ENCODE assay signal across 6 cellular contexts in the genomic region with DNA sequence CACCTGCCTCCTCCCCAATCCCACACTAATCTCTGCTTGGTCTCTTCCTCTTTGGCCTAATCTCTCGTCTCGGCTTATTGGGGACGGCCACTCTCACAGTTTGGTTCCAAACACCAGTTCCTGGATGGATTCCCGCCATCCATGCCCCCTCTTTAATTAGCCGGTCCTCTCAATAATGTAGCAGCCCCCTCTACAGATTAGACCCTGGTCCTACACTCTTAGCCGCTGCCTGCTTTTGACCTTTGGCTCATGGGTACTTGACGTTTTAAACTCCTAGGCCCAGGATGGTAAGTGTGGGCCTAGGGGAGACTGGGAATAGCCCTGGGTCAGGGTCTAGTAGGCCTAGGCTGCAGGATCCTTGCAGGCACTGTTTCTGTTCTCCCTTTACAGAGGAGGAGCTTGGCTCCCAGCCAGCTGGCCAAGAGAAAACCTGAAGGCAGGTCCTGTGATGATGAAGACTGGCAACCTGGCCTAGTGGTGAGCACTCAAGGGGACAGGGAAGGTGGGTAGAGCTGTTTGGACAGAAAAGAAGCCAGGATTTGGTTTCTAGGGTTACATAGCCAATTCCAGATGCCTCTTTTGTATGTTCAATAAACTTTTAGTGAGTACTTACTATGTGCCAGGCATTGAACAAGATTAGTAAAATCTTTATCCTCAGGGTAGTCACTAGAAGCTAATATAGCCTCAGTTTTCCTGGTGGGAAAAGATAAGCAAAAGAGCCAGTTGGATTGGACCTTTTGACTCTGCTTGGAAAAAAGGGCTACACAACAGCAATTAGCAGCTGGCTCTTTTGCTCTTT. TPM values are rescaled to one million over a fixed set of nuclear protein-coding genes. Genes with fewer than 3 reads are reported as not detected.
DNase-seq lines count a peak whose midpoint lies in the region; ATAC-seq and TF ChIP-seq lines count a peak whose summit lies in the region.

No MANE protein-coding gene starts in this region.

- H3K4me1 ChIP-seq in DOHH2 (ENCODE audit: control insufficient read depth, low read length), result peaks cover 32% of the 10 kb centered on the region
- peaks cover 1 to 16% (median 9%) of the 10 kb centered on the region in 4 donors for H3K4me1 ChIP-seq in liver (ENCODE audit: control insufficient read depth in 4 of 4, insufficient read depth in 4 of 4, low read length in 3 of 4)

- no peaks in the 10 kb centered on the region for H3K9me3 Mint-ChIP-seq in activated CD8-positive, alpha-beta T cell treated with anti-CD3 and anti-CD28 coated beads, Interleukin-2, amount 10 ng/mL, durations not matched to agents 7 days and 5 days (ENCODE audit: insufficient read depth)

- H3K4me3 ChIP-seq in DOHH2 (ENCODE audit: low read length) (peak overlapping the region; percentile 78), liver (ENCODE audit: low read depth in 1 of 3, low read length in 3 of 3) (peak overlapping the region; percentile 52 to 87 (median 80))

- H3K4me2 ChIP-seq in DOHH2 (ENCODE audit: low read length), result peak overlapping the region; percentile 75

- H3K27ac Mint-ChIP-seq in activated CD8-positive, alpha-beta T cell treated with anti-CD3 and anti-CD28 coated beads, Interleukin-2, amount 10 ng/mL, durations not matched to agents 7 days and 5 days, result peak overlapping the region; percentile 94

- peak; percentile 72 for DNase-seq in M059J (ENCODE audit: low read depth)
- DNase-seq in activated CD8-positive, alpha-beta T cell treated with anti-CD3 and anti-CD28 coated beads, Interleukin-2, amount 10 ng/mL, durations not matched to agents 7 days and 5 days, result peak; percentile 46
- DNase-seq in AG08396 (ENCODE audit: low spot score), result no peak

- peaks cover 46% of the 10 kb centered on the region for H3K36me3 Mint-ChIP-seq in activated CD8-positive, alpha-beta T cell treated with anti-CD3 and anti-CD28 coated beads, Interleukin-2, amount 10 ng/mL, durations not matched to agents 7 days and 5 days (ENCODE audit: low read depth)

- H3K9me3 ChIP-seq in DOHH2 (ENCODE audit: control insufficient read depth, insufficient read depth, low read length) (no peaks in the 10 kb centered on the region), liver (ENCODE audit: control insufficient read depth in 4 of 4, low read length in 3 of 4) (no peaks in the 10 kb centered on the region)

- peaks cover 57% of the 10 kb centered on the region for H3K79me2 ChIP-seq in DOHH2 (ENCODE audit: control insufficient read depth, low read length)

- no peaks in the 10 kb centered on the region; the same call in 1 of the 2 replicates for H3F3A ChIP-seq in DOHH2 (ENCODE audit: control insufficient read depth, insufficient read depth)

- H3K36me3 ChIP-seq in DOHH2 (ENCODE audit: control insufficient read depth, low read length), result peaks cover 57% of the 10 kb centered on the region
- H3K36me3 ChIP-seq in liver (ENCODE audit: control insufficient read depth in 4 of 4, insufficient read depth in 3 of 4, low read depth in 1 of 4, low read length in 3 of 4), result no peaks in the 10 kb centered on the region

- H3K9me2 ChIP-seq in DOHH2 (replicated peaks; ENCODE audit: control insufficient read depth, low read length), result no peaks in the 10 kb centered on the region

- POLR2A ChIA-PET in activated CD8-positive, alpha-beta T cell treated with anti-CD3 and anti-CD28 coated beads, Interleukin-2, amount 10 ng/mL, durations not matched to agents 7 days and 5 days (lab: Charles Lee), result interaction anchor here (0.5 to 3.1 kb wide), 7 partner anchors 10 to 99 kb away, joined by 3 to 10 read pairs (median 4); a partner anchor contains a TSS

- H3K27me3 Mint-ChIP-seq in activated CD8-positive, alpha-beta T cell treated with anti-CD3 and anti-CD28 coated beads, Interleukin-2, amount 10 ng/mL, durations not matched to agents 7 days and 5 days (ENCODE audit: low read depth), result no peaks in the 10 kb centered on the region

- no peaks in the 10 kb centered on the region for H3K27me3 ChIP-seq in DOHH2 (ENCODE audit: control insufficient read depth, low read length)
- H3K27me3 ChIP-seq in liver (ENCODE audit: control insufficient read depth in 4 of 4, insufficient read depth in 4 of 4, low read length in 3 of 4), result no peaks in the 10 kb centered on the region

- H3K27ac ChIP-seq in DOHH2 (ENCODE audit: low read depth, low read length), result peak overlapping the region; percentile 70
- H3K27ac ChIP-seq in liver (ENCODE audit: low read depth in 1 of 2, low read length in 2 of 2), result no peak overlapping the region

- H3K9ac ChIP-seq in liver (ENCODE audit: low read depth in 1 of 2, low read length in 2 of 2), result no peak overlapping the region

- TF ChIP-seq CTCF in DOHH2 (IDR thresholded peaks at IDR 0.05; ENCODE audit: low read depth, low read length, poor library complexity, severe bottlenecking) (peak; percentile 72), liver (IDR thresholded peaks at IDR 0.05; ENCODE audit: low read depth, low read length, missing input control) (no peak)

- WGBS in liver, result 21% methylated on average over 7 of the region's 7 CpGs

- H3K4me3 Mint-ChIP-seq in activated CD8-positive, alpha-beta T cell treated with anti-CD3 and anti-CD28 coated beads, Interleukin-2, amount 10 ng/mL, durations not matched to agents 7 days and 5 days, result peak overlapping the region; percentile 93

- H3K4me1 Mint-ChIP-seq in activated CD8-positive, alpha-beta T cell treated with anti-CD3 and anti-CD28 coated beads, Interleukin-2, amount 10 ng/mL, durations not matched to agents 7 days and 5 days (ENCODE audit: low read depth), result peaks cover 45% of the 10 kb centered on the region

- H4K20me1 ChIP-seq in DOHH2 (ENCODE audit: control insufficient read depth, insufficient read depth, low read depth, low read length), result 0 out of 2 replicates have a peak, but pooled peaks cover 13% of the 10 kb centered on the region

- CTCF ChIA-PET in activated CD8-positive, alpha-beta T cell treated with anti-CD3 and anti-CD28 coated beads, Interleukin-2, amount 10 ng/mL, durations not matched to agents 7 days and 5 days (lab: Charles Lee), result interaction anchor here (0.9 to 1.7 kb wide), 2 partner anchors 14 to 23 kb away, joined by 3 read pairs; no protein-coding TSS in a partner anchor

- no peak for TF ChIP-seq RAD21 in liver (IDR thresholded peaks at IDR 0.05)

- ATAC-seq in activated CD8-positive, alpha-beta T cell treated with anti-CD3 and anti-CD28 coated beads, Interleukin-2, amount 10 ng/mL, durations not matched to agents 7 days and 5 days, result no peak
- ATAC-seq in HG02973 (IDR thresholded peaks at IDR 0.05; ENCODE audit: unreplicated experiment), result no peak

TF ChIP-seq in liver, 16 proteins besides CTCF, POLR2A, EP300 and RAD21 (continues in another document):
- TF ChIP-seq, protein P1, sequence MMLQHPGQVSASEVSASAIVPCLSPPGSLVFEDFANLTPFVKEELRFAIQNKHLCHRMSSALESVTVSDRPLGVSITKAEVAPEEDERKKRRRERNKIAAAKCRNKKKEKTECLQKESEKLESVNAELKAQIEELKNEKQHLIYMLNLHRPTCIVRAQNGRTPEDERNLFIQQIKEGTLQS (IDR thresholded peaks at IDR 0.05), result no peak
- TF ChIP-seq RXRA (IDR thresholded peaks at IDR 0.05) (no peak), TAF1 (conservative IDR thresholded peaks at IDR 0.05) (no peak)
- TF ChIP-seq, protein P2, sequence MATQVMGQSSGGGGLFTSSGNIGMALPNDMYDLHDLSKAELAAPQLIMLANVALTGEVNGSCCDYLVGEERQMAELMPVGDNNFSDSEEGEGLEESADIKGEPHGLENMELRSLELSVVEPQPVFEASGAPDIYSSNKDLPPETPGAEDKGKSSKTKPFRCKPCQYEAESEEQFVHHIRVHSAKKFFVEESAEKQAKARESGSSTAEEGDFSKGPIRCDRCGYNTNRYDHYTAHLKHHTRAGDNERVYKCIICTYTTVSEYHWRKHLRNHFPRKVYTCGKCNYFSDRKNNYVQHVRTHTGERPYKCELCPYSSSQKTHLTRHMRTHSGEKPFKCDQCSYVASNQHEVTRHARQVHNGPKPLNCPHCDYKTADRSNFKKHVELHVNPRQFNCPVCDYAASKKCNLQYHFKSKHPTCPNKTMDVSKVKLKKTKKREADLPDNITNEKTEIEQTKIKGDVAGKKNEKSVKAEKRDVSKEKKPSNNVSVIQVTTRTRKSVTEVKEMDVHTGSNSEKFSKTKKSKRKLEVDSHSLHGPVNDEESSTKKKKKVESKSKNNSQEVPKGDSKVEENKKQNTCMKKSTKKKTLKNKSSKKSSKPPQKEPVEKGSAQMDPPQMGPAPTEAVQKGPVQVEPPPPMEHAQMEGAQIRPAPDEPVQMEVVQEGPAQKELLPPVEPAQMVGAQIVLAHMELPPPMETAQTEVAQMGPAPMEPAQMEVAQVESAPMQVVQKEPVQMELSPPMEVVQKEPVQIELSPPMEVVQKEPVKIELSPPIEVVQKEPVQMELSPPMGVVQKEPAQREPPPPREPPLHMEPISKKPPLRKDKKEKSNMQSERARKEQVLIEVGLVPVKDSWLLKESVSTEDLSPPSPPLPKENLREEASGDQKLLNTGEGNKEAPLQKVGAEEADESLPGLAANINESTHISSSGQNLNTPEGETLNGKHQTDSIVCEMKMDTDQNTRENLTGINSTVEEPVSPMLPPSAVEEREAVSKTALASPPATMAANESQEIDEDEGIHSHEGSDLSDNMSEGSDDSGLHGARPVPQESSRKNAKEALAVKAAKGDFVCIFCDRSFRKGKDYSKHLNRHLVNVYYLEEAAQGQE (IDR thresholded peaks at IDR 0.05), result no peak

RNA-seq across cellular contexts. Expression of a gene that starts 0.8 kb away (rescaled TPM):
- total RNA-seq in M059J (2014; rRNA removed; shearing (Covaris generic)), result 9.8 and 24.2 TPM in 2 replicates
- total RNA-seq in activated CD8-positive, alpha-beta T cell treated with anti-CD3 and anti-CD28 coated beads, Interleukin-2, amount 10 ng/mL, durations not matched to agents 7 days and 5 days, result 10 to 100 TPM; 59.3 to 63.9 TPM
- 1 to 10 TPM in 1 of 2 donors, under 1 TPM in 1; 0.08 to 8.8 TPM for total RNA-seq in liver
- polyA plus RNA-seq in liver, result under 1 TPM; 0.35 to 0.68 TPM

RNA-seq across cellular contexts. Expression of a gene that starts 45.2 kb away (rescaled TPM):
- 0.32 and 0.89 TPM in 2 replicates for total RNA-seq in M059J (2014; rRNA removed; shearing (Covaris generic))
- total RNA-seq in activated CD8-positive, alpha-beta T cell treated with anti-CD3 and anti-CD28 coated beads, Interleukin-2, amount 10 ng/mL, durations not matched to agents 7 days and 5 days, result not detected
- under 1 TPM; 0.09 to 0.50 TPM for total RNA-seq in liver
- polyA plus RNA-seq in liver, result under 1 TPM in 1 of 2 donors, not detected in 1; 0.08 TPM

RNA-seq across cellular contexts. Expression of a gene that starts 50.1 kb away (rescaled TPM):
- 59.1 and 90.4 TPM in 2 replicates for total RNA-seq in M059J (2014; rRNA removed; shearing (Covaris generic))
- 10 to 100 TPM; 25.2 to 28.4 TPM for total RNA-seq in activated CD8-positive, alpha-beta T cell treated with anti-CD3 and anti-CD28 coated beads, Interleukin-2, amount 10 ng/mL, durations not matched to agents 7 days and 5 days
- total RNA-seq in liver, result 10 to 100 TPM; 10.3 to 32.0 TPM
- polyA plus RNA-seq in liver, result 10 to 100 TPM; 30.7 to 31.4 TPM

RNA-seq across cellular contexts. Expression of a gene that starts 55.1 kb away (rescaled TPM):
- total RNA-seq in M059J (2014; rRNA removed; shearing (Covaris generic)), result 61.9 and 74.4 TPM in 2 replicates
- total RNA-seq in activated CD8-positive, alpha-beta T cell treated with anti-CD3 and anti-CD28 coated beads, Interleukin-2, amount 10 ng/mL, durations not matched to agents 7 days and 5 days, result 10 to 100 TPM; 32.6 to 33.9 TPM
- total RNA-seq in liver, result 10 to 100 TPM; 30.5 to 58.4 TPM
- 10 to 100 TPM; 22.0 to 25.0 TPM for polyA plus RNA-seq in liver

RNA-seq across cellular contexts. Expression of a gene that starts 55.2 kb away (rescaled TPM):
- total RNA-seq in M059J (2014; rRNA removed; shearing (Covaris generic)), result 459 and 652 TPM in 2 replicates
- 100 to 1,000 TPM; 333 to 343 TPM for total RNA-seq in activated CD8-positive, alpha-beta T cell treated with anti-CD3 and anti-CD28 coated beads, Interleukin-2, amount 10 ng/mL, durations not matched to agents 7 days and 5 days
- 100 to 1,000 TPM; 183 to 220 TPM for total RNA-seq in liver
- 100 to 1,000 TPM; 158 to 220 TPM for polyA plus RNA-seq in liver
